In genomic region chr11:121575250-121575962, GRCh38 we compare ENCODE assay signal across 8 cellular contexts.
DNase-seq lines count a peak whose midpoint lies in the region; ATAC-seq and TF ChIP-seq lines count a peak whose summit lies in the region.

No MANE protein-coding gene starts in this region.

- no peak for TF ChIP-seq CTCF in chondrocyte (IDR thresholded peaks at IDR 0.05)

- H3K9me3 Mint-ChIP-seq in activated naive CD4-positive, alpha-beta T cell treated with anti-CD3 and anti-CD28 coated beads, Interleukin-2, amount 50 U/mL, for 72 hours: peaks cover 5 to 7% of the 10 kb centered on the region in 2 donors
- H3K9me3 Mint-ChIP-seq in chondrocyte (ENCODE audit: low read depth): peaks cover 11% of the 10 kb centered on the region

- peak overlapping the region in 1 of 2 donors; percentile 41 for H3K27ac Mint-ChIP-seq in activated naive CD4-positive, alpha-beta T cell treated with anti-CD3 and anti-CD28 coated beads, Interleukin-2, amount 50 U/mL, for 72 hours
- H3K27ac Mint-ChIP-seq in chondrocyte (ENCODE audit: unreplicated experiment): peak overlapping the region; percentile 41

- H3K4me1 Mint-ChIP-seq in chondrocyte (ENCODE audit: low read depth): peaks cover 5% of the 10 kb centered on the region

- H3K4me3 Mint-ChIP-seq in chondrocyte (ENCODE audit: unreplicated experiment): no peak overlapping the region

- peak; percentile 61 to 88 for ATAC-seq in activated naive CD4-positive, alpha-beta T cell treated with anti-CD3 and anti-CD28 coated beads, Interleukin-2, amount 50 U/mL, for 72 hours
- peak; percentile 70 for ATAC-seq in HG03439 (IDR thresholded peaks at IDR 0.05; ENCODE audit: unreplicated experiment)

- no peak for DNase-seq in activated naive CD4-positive, alpha-beta T cell treated with anti-CD3 and anti-CD28 coated beads, Interleukin-2, amount 50 U/mL, for 72 hours (ENCODE audit: low spot score in 2 of 2)
- no peak for DNase-seq in activated naive CD4-positive, alpha-beta T cell treated with Interleukin-2 at 50 U/mL for 16 hours
- DNase-seq in chondrocyte (ENCODE audit: low spot score) (no peak), nucleus accumbens (lab: John Stamatoyannopoulos, UW) (peak in 41 of 56 donors; percentile 9 to 70 (median 32)), NCI-H2081 (lab: John Stamatoyannopoulos, UW) (no peak), T1000 (lab: John Stamatoyannopoulos, UW) (no peak)
- DNase-seq in effector CD8-positive, alpha-beta T cell (lab: John Stamatoyannopoulos, UW): no peak

- H3K27me3 Mint-ChIP-seq in chondrocyte (ENCODE audit: low read depth): peaks cover 47% of the 10 kb centered on the region

- peaks cover 44 to 83% of the 10 kb centered on the region in 2 donors for H3K36me3 Mint-ChIP-seq in activated naive CD4-positive, alpha-beta T cell treated with anti-CD3 and anti-CD28 coated beads, Interleukin-2, amount 50 U/mL, for 72 hours
- H3K36me3 Mint-ChIP-seq in chondrocyte (ENCODE audit: low read depth): peaks cover 10% of the 10 kb centered on the region

Comparison
In these comparisons a context has a peak if more than half of its experiments do, and no peak if none do; other contexts are left out.
1. DNase-seq: peak in nucleus accumbens (41 of 56); none in activated naive CD4-positive, alpha-beta T cell treated with anti-CD3 and anti-CD28 coated beads, Interleukin-2, amount 50 U/mL, for 72 hours (0 of 2), activated naive CD4-positive, alpha-beta T cell treated with Interleukin-2 at 50 U/mL for 16 hours (single experiment), chondrocyte (single experiment), NCI-H2081 (0 of 2), effector CD8-positive, alpha-beta T cell (single experiment) and T1000 (single experiment).